In genomic region chr15:72915843-72916242, GRCh38 we compare ENCODE assay signal across 8 cellular contexts.
"Had no signal": no experiment of that assay in that cellular context is flagged by ENCODE, and none has a peak within 500 bp of the region (broad histone marks: within the 10 kb centered on the region; RNA-seq: fewer than 3 reads in every experiment).

No MANE protein-coding gene starts in this region.

- DNase-seq: GM23248, GOT3, H7, H9, HCEC 1CT, HFFc6 had no signal

- H3K4me1 ChIP-seq: HAP-1 had no signal

- H3K36me3 ChIP-seq: HAP-1 had no signal

- H3K27ac Mint-ChIP-seq: GM23338, H9, HFFc6 had no signal

- H3K9me3 ChIP-seq: HAP-1 had no signal

- H3K4me3 ChIP-seq: GM23248, GM23338, HAP-1 had no signal

- H3K4me3 Mint-ChIP-seq: GM23338, H9, HFFc6 had no signal

- H3K4me1 Mint-ChIP-seq: GM23338, H9 had no signal

- H3K27ac ChIP-seq: GM23248 had no signal

- H3K9me3 Mint-ChIP-seq: GM23338, H9, HFFc6 had no signal
